17 cellular contexts compared by ENCODE assay signal in genomic region chr11:102836290-102836875, GRCh38. TPM values are rescaled to one million over a fixed set of nuclear protein-coding genes. Genes with fewer than 3 reads are reported as not detected.
A peak's percentile ranks its signal among the peaks of the same experiment; 100 is the strongest.
DNase-seq lines count a peak whose midpoint lies in the region; ATAC-seq and TF ChIP-seq lines count a peak whose summit lies in the region.
"Had no signal": no experiment of that assay in that cellular context is flagged by ENCODE, and none has a peak within 500 bp of the region (broad histone marks: within the 10 kb centered on the region; RNA-seq: fewer than 3 reads in every experiment).

No MANE protein-coding gene starts in this region.

- peak overlapping the region; percentile 35 for H3K4me2 ChIP-seq in osteoblast (ENCODE audit: insufficient read depth, low read length)

- no peak overlapping the region for H3K4me3 ChIP-seq in epithelial cell of esophagus (ENCODE audit: low read length)
- no peak overlapping the region for H3K4me3 ChIP-seq in osteoblast (ENCODE audit: insufficient read depth, low read length)
- H3K4me3 ChIP-seq: Peyer's patch had no signal

- DNase-seq in GM04504 (ENCODE audit: low read depth), result peak; percentile 59
- peak; percentile 73 for DNase-seq in NCI-H748 (lab: John Stamatoyannopoulos, UW; ENCODE audit: unreplicated experiment)
- peak; percentile 86 for DNase-seq in epithelial cell of esophagus (ENCODE audit: low read depth)
- peak; percentile 58 for DNase-seq in osteoblast (ENCODE audit: insufficient read length, low spot score, missing footprints)
- no peak for DNase-seq in activated CD8-positive, alpha-beta memory T cell treated with anti-CD3 and anti-CD28 coated beads for 24 hours
- no peak for DNase-seq in hippocampal formation (lab: John Stamatoyannopoulos, UW)
- no peak for DNase-seq in naive thymus-derived CD8-positive, alpha-beta T cell
- DNase-seq in stimulated activated CD4-positive, alpha-beta T cell treated with anti-CD3 and anti-CD28 coated beads, Interleukin-2, amount 100 ng/mL, for 24 hours, result no peak
- DNase-seq: activated CD4-positive, alpha-beta memory T cell treated with anti-CD3 and anti-CD28 coated beads, Interleukin-2, amount 10 ng/mL, durations not matched to agents 7 days and 5 days; activated gamma-delta T cell; CD8-positive, alpha-beta memory T cell; kidney glomerular epithelial cell; naive B cell; Peyer's patch; small intestine had no signal

- H2AFZ ChIP-seq in osteoblast (ENCODE audit: low read length), result no peak overlapping the region

- TF ChIP-seq CTCF in epithelial cell of esophagus (IDR thresholded peaks at IDR 0.05; ENCODE audit: insufficient read depth, low read depth, low read length, missing control alignments) (no peak), osteoblast (IDR thresholded peaks at IDR 0.05; ENCODE audit: extremely low read depth, low read depth, low read length) (no peak)

- peaks cover 0 to 8% (median 0%) of the 10 kb centered on the region in 9 donors for H3K9me3 Mint-ChIP-seq in naive thymus-derived CD8-positive, alpha-beta T cell
- H3K9me3 Mint-ChIP-seq: activated CD4-positive, alpha-beta memory T cell treated with anti-CD3 and anti-CD28 coated beads, Interleukin-2, amount 10 ng/mL, durations not matched to agents 7 days and 5 days; central memory CD8-positive, alpha-beta T cell had no signal

- H3K4me1 ChIP-seq in osteoblast (ENCODE audit: insufficient read depth, low read length), result peaks cover 17% of the 10 kb centered on the region

- peaks cover 0 to 2% (median 0%) of the 10 kb centered on the region in 4 donors for H3K4me1 Mint-ChIP-seq in naive thymus-derived CD8-positive, alpha-beta T cell
- H3K4me1 Mint-ChIP-seq: activated CD4-positive, alpha-beta memory T cell treated with anti-CD3 and anti-CD28 coated beads, Interleukin-2, amount 10 ng/mL, durations not matched to agents 7 days and 5 days; central memory CD8-positive, alpha-beta T cell had no signal

- no peaks in the 10 kb centered on the region for H3K9me3 ChIP-seq in osteoblast (ENCODE audit: low read depth, low read length)
- H3K9me3 ChIP-seq: Peyer's patch had no signal

- H3K36me3 Mint-ChIP-seq in naive thymus-derived CD8-positive, alpha-beta T cell, result peaks cover 0 to 1% (median 0%) of the 10 kb centered on the region in 3 donors
- H3K36me3 Mint-ChIP-seq: CD8-positive, alpha-beta memory T cell; naive B cell had no signal

- ATAC-seq in naive thymus-derived CD8-positive, alpha-beta T cell, result no peak

- H3K27me3 Mint-ChIP-seq in naive thymus-derived CD8-positive, alpha-beta T cell, result peaks cover 11 to 35% (median 19%) of the 10 kb centered on the region in 5 donors

- no peak overlapping the region for H3K27ac ChIP-seq in osteoblast (ENCODE audit: low read depth, low read length)
- H3K27ac ChIP-seq: Peyer's patch had no signal

- H3K36me3 ChIP-seq in osteoblast (ENCODE audit: insufficient read depth, low read length), result no peaks in the 10 kb centered on the region
- H3K36me3 ChIP-seq: Peyer's patch had no signal

- H4K20me1 ChIP-seq in osteoblast (ENCODE audit: insufficient read depth, low read length), result no peaks in the 10 kb centered on the region

- no peak overlapping the region for H3K27ac Mint-ChIP-seq in naive thymus-derived CD8-positive, alpha-beta T cell
- H3K27ac Mint-ChIP-seq: activated CD4-positive, alpha-beta memory T cell treated with anti-CD3 and anti-CD28 coated beads, Interleukin-2, amount 10 ng/mL, durations not matched to agents 7 days and 5 days; CD8-positive, alpha-beta memory T cell had no signal

- no peak overlapping the region for H3K4me3 Mint-ChIP-seq in naive thymus-derived CD8-positive, alpha-beta T cell
- H3K4me3 Mint-ChIP-seq: activated CD4-positive, alpha-beta memory T cell treated with anti-CD3 and anti-CD28 coated beads, Interleukin-2, amount 10 ng/mL, durations not matched to agents 7 days and 5 days; CD8-positive, alpha-beta memory T cell; central memory CD8-positive, alpha-beta T cell; naive B cell had no signal

- POLR2A ChIA-PET in naive thymus-derived CD8-positive, alpha-beta T cell (lab: Charles Lee), result no interaction called here

- H3K79me2 ChIP-seq in osteoblast (ENCODE audit: insufficient read depth, low read length), result no peaks in the 10 kb centered on the region

- H3K27me3 ChIP-seq in osteoblast (ENCODE audit: insufficient read depth, low read length), result no peaks in the 10 kb centered on the region
- H3K27me3 ChIP-seq: Peyer's patch had no signal

RNA-seq across cellular contexts. Expression of gene MMP3, which starts 7.0 kb away (rescaled TPM):
- 1.8 and 5.1 TPM in 2 replicates for total RNA-seq in osteoblast
- total RNA-seq in naive thymus-derived CD8-positive, alpha-beta T cell, result not detected
- polyA plus RNA-seq in naive thymus-derived CD8-positive, alpha-beta T cell, result not detected
- total RNA-seq: activated CD4-positive, alpha-beta memory T cell treated with anti-CD3 and anti-CD28 coated beads, Interleukin-2, amount 10 ng/mL, durations not matched to agents 7 days and 5 days; CD8-positive, alpha-beta memory T cell; T-helper 2 cell treated with Interferon-gamma antibody and Interleukin-4, amounts not matched to agents 100 ng/mL and 5 ng/mL, for 36 hours had no signal
- polyA plus RNA-seq: CD8-positive, alpha-beta memory T cell had no signal

RNA-seq across cellular contexts. Expression of gene MMP12, which starts 38.4 kb away (rescaled TPM):
- total RNA-seq in osteoblast, result under 0.01 and 0.36 TPM in 2 replicates
- not detected for total RNA-seq in naive thymus-derived CD8-positive, alpha-beta T cell
- polyA plus RNA-seq in naive thymus-derived CD8-positive, alpha-beta T cell, result not detected
- total RNA-seq: activated CD4-positive, alpha-beta memory T cell treated with anti-CD3 and anti-CD28 coated beads, Interleukin-2, amount 10 ng/mL, durations not matched to agents 7 days and 5 days; CD8-positive, alpha-beta memory T cell; T-helper 2 cell treated with Interferon-gamma antibody and Interleukin-4, amounts not matched to agents 100 ng/mL and 5 ng/mL, for 36 hours had no signal
- polyA plus RNA-seq: CD8-positive, alpha-beta memory T cell had no signal

RNA-seq across cellular contexts. Expression of gene MMP1, which starts 38.4 kb away (rescaled TPM):
- total RNA-seq in osteoblast, result 0.72 and 1.5 TPM in 2 replicates
- not detected for total RNA-seq in naive thymus-derived CD8-positive, alpha-beta T cell
- polyA plus RNA-seq in naive thymus-derived CD8-positive, alpha-beta T cell, result not detected
- total RNA-seq: activated CD4-positive, alpha-beta memory T cell treated with anti-CD3 and anti-CD28 coated beads, Interleukin-2, amount 10 ng/mL, durations not matched to agents 7 days and 5 days; CD8-positive, alpha-beta memory T cell; T-helper 2 cell treated with Interferon-gamma antibody and Interleukin-4, amounts not matched to agents 100 ng/mL and 5 ng/mL, for 36 hours had no signal
- polyA plus RNA-seq: CD8-positive, alpha-beta memory T cell had no signal

RNA-seq across cellular contexts. Expression of gene MMP10, which starts 56.0 kb away (rescaled TPM):
- not detected in 2 replicates for total RNA-seq in osteoblast
- total RNA-seq in naive thymus-derived CD8-positive, alpha-beta T cell, result not detected
- polyA plus RNA-seq in naive thymus-derived CD8-positive, alpha-beta T cell, result not detected
- total RNA-seq: CD8-positive, alpha-beta memory T cell; T-helper 2 cell treated with Interferon-gamma antibody and Interleukin-4, amounts not matched to agents 100 ng/mL and 5 ng/mL, for 36 hours had no signal
- polyA plus RNA-seq: CD8-positive, alpha-beta memory T cell had no signal

Comparison
In these comparisons a context has a peak if more than half of its experiments do, and no peak if none do; other contexts are left out.
1. DNase-seq: peak in GM04504 (single experiment), NCI-H748 (single experiment), epithelial cell of esophagus (single experiment) and osteoblast (single experiment); none in activated CD8-positive, alpha-beta memory T cell treated with anti-CD3 and anti-CD28 coated beads for 24 hours (single experiment), hippocampal formation (0 of 2), naive thymus-derived CD8-positive, alpha-beta T cell (0 of 10) and stimulated activated CD4-positive, alpha-beta T cell treated with anti-CD3 and anti-CD28 coated beads, Interleukin-2, amount 100 ng/mL, for 24 hours (0 of 2).